Comparison of ENCODE assay signal across 17 cellular contexts in genomic region chr5:167049771-167050567, GRCh38.
"Had no signal": no experiment of that assay in that cellular context is flagged by ENCODE, and none has a peak within 500 bp of the region (broad histone marks: within the 10 kb centered on the region; RNA-seq: fewer than 3 reads in every experiment).

No MANE protein-coding gene starts in this region.

- H3K79me2 ChIP-seq: parathyroid adenoma had no signal

- ATAC-seq: activated naive CD4-positive, alpha-beta T cell treated with anti-CD3 and anti-CD28 coated beads, Interleukin-2, amount 50 U/mL, for 72 hours; activated T-helper 17 cell treated with anti-CD3 and anti-CD28 coated beads, Interleukin-2, amount 50 U/mL, for 72 hours; gastrocnemius medialis had no signal

- H2AFZ ChIP-seq: parathyroid adenoma had no signal

- DNase-seq: activated CD8-positive, alpha-beta memory T cell treated with anti-CD3 and anti-CD28 coated beads for 24 hours; activated CD8-positive, alpha-beta memory T cell treated with anti-CD3 and anti-CD28 coated beads, Interleukin-2, amount 50 U/mL, for 4 hours; activated T-cell treated with anti-CD3 and anti-CD28 coated beads, Interleukin-2, amount 50 U/mL, for 24 hours; cortex of kidney; gastrocnemius medialis; left cardiac atrium; stimulated activated CD4-positive, alpha-beta T cell treated with anti-CD3 and anti-CD28 coated beads, Interleukin-4, amount 100 ng/mL, for 24 hours; stimulated activated naive CD4-positive, alpha-beta T cell treated with Interleukin-2 at 50 U/mL for 16 hours; T-helper 9 cell had no signal

- H3K9me3 ChIP-seq: gastrocnemius medialis, thoracic aorta, vagina had no signal

- H3K27ac Mint-ChIP-seq: activated naive CD4-positive, alpha-beta T cell treated with anti-CD3 and anti-CD28 coated beads, Interleukin-2, amount 50 U/mL, for 72 hours; activated T-cell treated with anti-CD3 and anti-CD28 coated beads, Interleukin-2, amount 50 U/mL, for 24 hours; activated T-helper 17 cell treated with anti-CD3 and anti-CD28 coated beads, Interleukin-2, amount 50 U/mL, for 72 hours; memory B cell; nephron; type B pancreatic cell had no signal

- H3K4me1 Mint-ChIP-seq: activated T-helper 17 cell treated with anti-CD3 and anti-CD28 coated beads, Interleukin-2, amount 50 U/mL, for 72 hours; memory B cell; nephron had no signal

- H3K36me3 ChIP-seq: gastrocnemius medialis, thoracic aorta, vagina had no signal

- H3K27ac ChIP-seq: gastrocnemius medialis, parathyroid adenoma, thoracic aorta, vagina had no signal

- H3K36me3 Mint-ChIP-seq: activated naive CD4-positive, alpha-beta T cell treated with anti-CD3 and anti-CD28 coated beads, Interleukin-2, amount 50 U/mL, for 72 hours; memory B cell; type B pancreatic cell had no signal

- H3K27me3 ChIP-seq: gastrocnemius medialis, vagina had no signal

- H3K4me1 ChIP-seq: gastrocnemius medialis, parathyroid adenoma, vagina had no signal

- H3K9me3 Mint-ChIP-seq: type B pancreatic cell had no signal

- H3K27me3 Mint-ChIP-seq: activated T-cell treated with anti-CD3 and anti-CD28 coated beads, Interleukin-2, amount 50 U/mL, for 24 hours; activated T-helper 17 cell treated with anti-CD3 and anti-CD28 coated beads, Interleukin-2, amount 50 U/mL, for 72 hours; memory B cell; type B pancreatic cell had no signal

- H3K4me3 Mint-ChIP-seq: activated T-cell treated with anti-CD3 and anti-CD28 coated beads, Interleukin-2, amount 50 U/mL, for 24 hours; activated T-helper 17 cell treated with anti-CD3 and anti-CD28 coated beads, Interleukin-2, amount 50 U/mL, for 72 hours; memory B cell; nephron; type B pancreatic cell had no signal

- H3K4me3 ChIP-seq: gastrocnemius medialis, thoracic aorta, vagina had no signal
